Comparison of ENCODE assay signal across 15 cellular contexts in genomic region chr1:184693011-184693410, GRCh38.
"Had no signal": no experiment of that assay in that cellular context is flagged by ENCODE, and none has a peak within 500 bp of the region (broad histone marks: within the 10 kb centered on the region; RNA-seq: fewer than 3 reads in every experiment).

No MANE protein-coding gene starts in this region.

- H3K27ac Mint-ChIP-seq: activated CD4-positive, alpha-beta T cell treated with anti-CD3 and anti-CD28 coated beads for 36 hours; activated CD8-positive, alpha-beta T cell treated with anti-CD3 and anti-CD28 coated beads for 36 hours; activated naive CD4-positive, alpha-beta T cell treated with anti-CD3 and anti-CD28 coated beads for 36 hours had no signal

- H3K27ac ChIP-seq: adrenal gland, foreskin keratinocyte, neutrophil, tibial artery, vagina, VCaP had no signal

- ATAC-seq: activated CD4-positive, alpha-beta T cell treated with anti-CD3 and anti-CD28 coated beads for 36 hours; activated CD8-positive, alpha-beta T cell treated with anti-CD3 and anti-CD28 coated beads for 36 hours; esophagus mucosa; foreskin keratinocyte; left colon had no signal

- H3K9me3 ChIP-seq: adrenal gland, neutrophil, tibial artery, vagina had no signal

- H3K4me3 ChIP-seq: adrenal gland, tibial artery, vagina had no signal

- H3K9me3 Mint-ChIP-seq: activated CD8-positive, alpha-beta T cell treated with anti-CD3 and anti-CD28 coated beads for 36 hours; activated naive CD4-positive, alpha-beta T cell treated with anti-CD3 and anti-CD28 coated beads for 36 hours; naive B cell had no signal

- H3K4me1 ChIP-seq: adrenal gland, foreskin keratinocyte, vagina had no signal

- H3K4me3 Mint-ChIP-seq: activated CD4-positive, alpha-beta T cell treated with anti-CD3 and anti-CD28 coated beads for 36 hours; activated CD8-positive, alpha-beta T cell treated with anti-CD3 and anti-CD28 coated beads for 36 hours; activated naive CD4-positive, alpha-beta T cell treated with anti-CD3 and anti-CD28 coated beads for 36 hours; naive B cell had no signal

- DNase-seq: activated CD4-positive, alpha-beta T cell treated with anti-CD3 and anti-CD28 coated beads for 36 hours; activated CD8-positive, alpha-beta memory T cell treated with anti-CD3 and anti-CD28 coated beads, Interleukin-2, amount 50 U/mL, for 4 hours; activated CD8-positive, alpha-beta T cell treated with anti-CD3 and anti-CD28 coated beads for 36 hours; activated naive CD4-positive, alpha-beta T cell treated with anti-CD3 and anti-CD28 coated beads for 36 hours; adrenal gland; foreskin keratinocyte; head of caudate nucleus; left colon; naive B cell; retina; tibial artery had no signal

- H3K27me3 ChIP-seq: adrenal gland, foreskin keratinocyte, neutrophil, tibial artery, vagina had no signal

- H3K27me3 Mint-ChIP-seq: activated CD4-positive, alpha-beta T cell treated with anti-CD3 and anti-CD28 coated beads for 36 hours; activated CD8-positive, alpha-beta T cell treated with anti-CD3 and anti-CD28 coated beads for 36 hours; naive B cell had no signal
